In the genomic region with DNA sequence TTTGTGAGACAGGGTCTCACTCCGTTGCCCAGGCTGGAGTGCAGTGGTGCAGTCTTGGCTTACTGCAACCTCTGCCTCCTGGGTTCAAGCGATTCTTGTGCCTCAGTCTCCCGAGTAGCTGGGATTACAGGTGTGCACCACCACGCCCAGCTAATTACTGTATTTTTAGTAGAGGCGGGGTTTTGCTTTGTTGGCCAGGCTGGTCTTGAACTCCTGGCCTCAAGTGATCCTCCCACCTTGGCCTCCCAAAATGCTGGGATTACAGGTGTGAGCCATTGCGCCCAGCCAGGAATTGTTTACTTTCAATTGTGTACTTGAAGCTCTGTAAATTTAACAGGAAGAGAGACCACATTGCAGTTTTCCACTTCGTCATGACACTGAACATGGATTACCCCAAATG, we compare ENCODE assay signal across 7 cellular contexts. TPM values are rescaled to one million over a fixed set of nuclear protein-coding genes. Genes with fewer than 3 reads are reported as not detected.
DNase-seq lines count a peak whose midpoint lies in the region; ATAC-seq and TF ChIP-seq lines count a peak whose summit lies in the region.
"Not testable (repeated sequence)": the region's sequence is repeated elsewhere in the genome, so short reads cannot be mapped to it uniquely, and the experiment has no call there.

No MANE protein-coding gene starts in this region.

- H2AFZ ChIP-seq in mammary epithelial cell (ENCODE audit: low read depth, low read length), result not testable (repeated sequence)
- H2AFZ ChIP-seq in smooth muscle cell (ENCODE audit: low read depth), result peak overlapping the region; percentile 85

- dilution Hi-C loops in mammary epithelial cell (cut with HindIII; ENCODE audit: low sequenced_read_pairs), result not testable (repeated sequence)

- H3K27ac Mint-ChIP-seq in activated T-cell treated with anti-CD3 and anti-CD28 coated beads, Interleukin-2, amount 50 U/mL, for 72 hours, result not testable (repeated sequence)
- H3K27ac Mint-ChIP-seq in naive thymus-derived CD8-positive, alpha-beta T cell, result peak overlapping the region in 4 of 10 donors; percentile 12 to 43 (median 32)

- intact Hi-C loops in mammary epithelial cell (cut with micrococcal nuclease), result not testable (repeated sequence)
- intact Hi-C loops in heart right ventricle (cut with DNase I), result loop anchor here in 1 of 10 donors (2.0 kb wide), 1 partner anchor 20 kb away; no protein-coding TSS in a partner anchor

- H3F3A ChIP-seq in smooth muscle cell (ENCODE audit: low read depth), result peaks cover 17% of the 10 kb centered on the region

- H3K9me3 Mint-ChIP-seq in activated T-cell treated with anti-CD3 and anti-CD28 coated beads, Interleukin-2, amount 50 U/mL, for 72 hours; naive thymus-derived CD8-positive, alpha-beta T cell: not testable (repeated sequence)

- peaks cover 17% of the 10 kb centered on the region for H3K4me1 Mint-ChIP-seq in activated T-cell treated with anti-CD3 and anti-CD28 coated beads, Interleukin-2, amount 50 U/mL, for 72 hours (ENCODE audit: low read depth)
- peaks cover 5 to 40% (median 15%) of the 10 kb centered on the region in 4 donors for H3K4me1 Mint-ChIP-seq in naive thymus-derived CD8-positive, alpha-beta T cell

- peak overlapping the region; percentile 77 to 79 for H3K4me3 Mint-ChIP-seq in activated T-cell treated with anti-CD3 and anti-CD28 coated beads, Interleukin-2, amount 50 U/mL, for 72 hours
- H3K4me3 Mint-ChIP-seq in naive thymus-derived CD8-positive, alpha-beta T cell, result peak overlapping the region; percentile 61 to 83 (median 72)

- TF ChIP-seq CTCF in RWPE2 (IDR thresholded peaks at IDR 0.05; ENCODE audit: poor library complexity, severe bottlenecking); mammary epithelial cell (conservative IDR thresholded peaks at IDR 0.05 in 1 of 2, IDR thresholded peaks at IDR 0.05 in 1 of 2; ENCODE audit: extremely low read depth in 1 of 2, insufficient read depth in 1 of 2, low read depth in 1 of 2, low read length in 2 of 2); heart right ventricle (IDR thresholded peaks at IDR 0.05); smooth muscle cell (IDR thresholded peaks at IDR 0.05; ENCODE audit: borderline replicate concordance, insufficient read depth, poor library complexity, severe bottlenecking): not testable (repeated sequence)

- H3K4me1 ChIP-seq in ES-I3 (ENCODE audit: insufficient read depth, low read length), result not testable (repeated sequence)
- peaks cover 22% of the 10 kb centered on the region for H3K4me1 ChIP-seq in RWPE2 (ENCODE audit: insufficient read depth, poor library complexity, severe bottlenecking)
- peaks cover 38% of the 10 kb centered on the region for H3K4me1 ChIP-seq in mammary epithelial cell (ENCODE audit: insufficient read depth, low read length)
- H3K4me1 ChIP-seq in heart right ventricle, result peaks cover 5 to 64% (median 28%) of the 10 kb centered on the region in 9 donors
- peaks cover 12% of the 10 kb centered on the region for H3K4me1 ChIP-seq in smooth muscle cell (ENCODE audit: low read depth)

- CTCF ChIA-PET in mammary epithelial cell (lab: Charles Lee; ENCODE audit: low non-redundant PET), result not testable (repeated sequence)

- peak; percentile 2 for DNase-seq in RWPE2 (ENCODE audit: low spot score)
- DNase-seq in activated T-cell treated with anti-CD3 and anti-CD28 coated beads, Interleukin-2, amount 50 U/mL, for 72 hours; mammary epithelial cell; heart right ventricle; naive thymus-derived CD8-positive, alpha-beta T cell; smooth muscle cell (lab: John Stamatoyannopoulos, UW; ENCODE audit: unreplicated experiment): not testable (repeated sequence)

- BruUV-seq in mammary epithelial cell (replicated peaks; lab: Mats Ljungman, UMichigan), result not testable (repeated sequence)

- 97% methylated on average over 7 of the region's 7 CpGs for WGBS in mammary epithelial cell (ENCODE audit: low coverage, missing lambda C conversion rate)
- 95 to 98% methylated on average over 7 of the region's 7 CpGs for whole genome bisulfite sequencing in heart right ventricle, 2 donors
- WGBS in smooth muscle cell (ENCODE audit: low lambda C conversion rate), result 95% methylated on average over 7 of the region's 7 CpGs

- H3K27me3 Mint-ChIP-seq in activated T-cell treated with anti-CD3 and anti-CD28 coated beads, Interleukin-2, amount 50 U/mL, for 72 hours (ENCODE audit: low read depth), result not testable (repeated sequence)
- H3K27me3 Mint-ChIP-seq in naive thymus-derived CD8-positive, alpha-beta T cell, result peaks cover 3 to 28% (median 9%) of the 10 kb centered on the region in 5 donors

- not testable (repeated sequence) for H3K4me2 ChIP-seq in mammary epithelial cell (ENCODE audit: insufficient read depth, low read depth, low read length)
- H3K4me2 ChIP-seq in smooth muscle cell, result peak overlapping the region; percentile 84

- not testable (repeated sequence) for ATAC-seq in RWPE2 (ENCODE audit: low read depth); activated T-cell treated with anti-CD3 and anti-CD28 coated beads, Interleukin-2, amount 50 U/mL, for 72 hours (replicated peaks in 1 of 2); heart right ventricle; naive thymus-derived CD8-positive, alpha-beta T cell

- in situ Hi-C loops in mammary epithelial cell (cut with MboI; ENCODE audit: low sequenced_read_pairs in 2 of 2), result not testable (repeated sequence)

- H3K36me3 Mint-ChIP-seq in activated T-cell treated with anti-CD3 and anti-CD28 coated beads, Interleukin-2, amount 50 U/mL, for 72 hours (ENCODE audit: insufficient read depth in 2 of 2); naive thymus-derived CD8-positive, alpha-beta T cell: not testable (repeated sequence)

- not testable (repeated sequence) for H3K4me3 ChIP-seq in RWPE2 (ENCODE audit: severe bottlenecking); mammary epithelial cell (replicated peaks in 1 of 3; ENCODE audit: insufficient read depth in 1 of 3, low read depth in 2 of 3, low read length in 3 of 3); smooth muscle cell
- peak overlapping the region in 1 of 10 donors; percentile 72 for H3K4me3 ChIP-seq in heart right ventricle

- H3K79me2 ChIP-seq in mammary epithelial cell (ENCODE audit: insufficient read depth, low read length); smooth muscle cell (ENCODE audit: low read depth): not testable (repeated sequence)

- POLR2A ChIA-PET in naive thymus-derived CD8-positive, alpha-beta T cell (lab: Charles Lee), result not testable (repeated sequence)

- H3K27me3 ChIP-seq in RWPE2 (ENCODE audit: insufficient read depth, poor library complexity, severe bottlenecking); mammary epithelial cell (ENCODE audit: insufficient read depth, low read length); heart right ventricle; smooth muscle cell (ENCODE audit: low read depth): not testable (repeated sequence)

- H3K36me3 ChIP-seq in ES-I3 (ENCODE audit: insufficient read depth, low read length); RWPE2 (ENCODE audit: low read depth); mammary epithelial cell (ENCODE audit: insufficient read depth, low read length); heart right ventricle; smooth muscle cell (ENCODE audit: low read depth): not testable (repeated sequence)

- 0 out of 2 replicates have a peak overlapping the region, but pooled peaks have one; percentile 74 for H3K9ac ChIP-seq in ES-I3 (ENCODE audit: low read depth, low read length)
- H3K9ac ChIP-seq in mammary epithelial cell (ENCODE audit: insufficient read depth, low read length); smooth muscle cell (ENCODE audit: low read depth): not testable (repeated sequence)

- H4K20me1 ChIP-seq in mammary epithelial cell (ENCODE audit: insufficient read depth, low read length); smooth muscle cell (ENCODE audit: low read depth): not testable (repeated sequence)

- not testable (repeated sequence) for H3K9me3 ChIP-seq in ES-I3 (ENCODE audit: control insufficient read depth, insufficient read depth, low read length); RWPE2 (ENCODE audit: severe bottlenecking); mammary epithelial cell (replicated peaks; ENCODE audit: insufficient read depth, low read length); heart right ventricle; smooth muscle cell (replicated peaks; ENCODE audit: low read depth)

- H3K27ac ChIP-seq in RWPE2 (ENCODE audit: poor library complexity, severe bottlenecking) (peak overlapping the region; percentile 93), mammary epithelial cell (ENCODE audit: insufficient read depth, low read depth, low read length) (peak overlapping the region; percentile 72), heart right ventricle (peak overlapping the region in 9 of 10 donors; percentile 77 to 94 (median 88))
- not testable (repeated sequence) for H3K27ac ChIP-seq in smooth muscle cell (ENCODE audit: low read depth)

RNA-seq across cellular contexts. Expression of a gene that starts 22.4 kb away (rescaled TPM):
- total RNA-seq in activated T-cell treated with anti-CD3 and anti-CD28 coated beads, Interleukin-2, amount 50 U/mL, for 72 hours, result 1 to 10 TPM; 7.3 to 8.2 TPM
- total RNA-seq in mammary epithelial cell (10 to 100 TPM; 49.9 to 78.5 TPM), heart right ventricle (10 to 100 TPM in 1 of 10 donors, 1 to 10 TPM in 9; 3.5 to 18.6 (median 7.2) TPM), smooth muscle cell (41.5 and 54.3 TPM in 2 replicates)
- polyA plus RNA-seq in mammary epithelial cell (31.5 TPM), heart right ventricle (10 to 100 TPM; 16.0 to 22.5 TPM), smooth muscle cell (7.4 and 9.6 TPM in 2 replicates)
- 18.8 TPM for polyA minus RNA-seq in mammary epithelial cell
- total RNA-seq in naive thymus-derived CD8-positive, alpha-beta T cell, result under 1 TPM; 0.16 to 0.21 TPM
- polyA plus RNA-seq in naive thymus-derived CD8-positive, alpha-beta T cell, result not detected
